8 cellular contexts compared by ENCODE assay signal in the genomic region with DNA sequence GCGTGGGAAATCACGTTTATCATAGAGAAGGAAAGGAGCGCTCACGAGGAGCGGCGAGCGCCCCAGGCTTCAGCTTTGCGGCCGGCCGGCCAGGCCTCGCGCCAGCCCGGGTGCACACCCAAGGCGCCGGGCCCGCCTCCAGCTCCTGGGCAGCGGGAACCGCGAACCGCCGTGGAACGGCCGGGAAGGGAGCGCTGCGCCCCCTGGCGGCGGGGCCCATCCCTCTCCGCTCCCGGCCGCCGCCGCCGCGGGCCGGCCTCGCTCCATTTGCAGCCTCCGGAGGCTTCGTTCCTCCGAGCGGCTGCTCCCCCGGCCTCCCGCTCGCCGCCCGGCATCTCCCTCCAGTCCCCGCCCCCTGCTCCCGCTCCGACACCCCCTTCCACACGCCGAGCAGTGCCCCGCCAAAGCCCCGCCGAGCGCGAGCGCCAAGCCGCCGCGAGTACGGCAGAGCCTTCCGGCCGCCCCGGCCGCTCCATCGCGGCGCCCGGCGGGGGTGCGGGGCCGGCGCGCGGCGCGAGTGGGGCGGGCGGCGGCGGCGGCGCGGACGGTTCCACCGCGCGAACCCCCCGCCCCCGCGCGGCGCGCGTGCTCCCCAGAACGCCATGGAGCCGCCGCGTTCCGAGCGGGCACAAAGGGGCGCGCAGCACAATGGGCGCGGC. TPM values are rescaled to one million over a fixed set of nuclear protein-coding genes. Genes with fewer than 3 reads are reported as not detected.
DNase-seq lines count a peak whose midpoint lies in the region; ATAC-seq and TF ChIP-seq lines count a peak whose summit lies in the region.

No MANE protein-coding gene starts in this region.

- no peaks in the 10 kb centered on the region for H3K36me3 Mint-ChIP-seq in chondrocyte (ENCODE audit: low read depth)

- ATAC-seq in GM18520 (IDR thresholded peaks at IDR 0.05; ENCODE audit: unreplicated experiment) (peak; percentile 54), HG03064 (IDR thresholded peaks at IDR 0.05; ENCODE audit: low read depth, unreplicated experiment) (peak; percentile 69)

- H3K9me3 Mint-ChIP-seq in chondrocyte (ENCODE audit: low read depth) = no peaks in the 10 kb centered on the region

- DNase-seq in AG04450 (ENCODE audit: low read depth, low spot score) (peak; percentile 53), NCI-H2196 (lab: John Stamatoyannopoulos, UW; ENCODE audit: unreplicated experiment) (peak; percentile 98), chondrocyte (ENCODE audit: low spot score) (no peak), kidney tubule cell (ENCODE audit: low spot score) (peak; percentile 88)
- DNase-seq in activated CD4-positive, CD25-positive, alpha-beta regulatory T cell treated with anti-CD3 and anti-CD28 coated beads, Interleukin-2, amount 50 U/mL, for 72 hours = peak; percentile 83
- DNase-seq in stimulated activated CD4-positive, alpha-beta T cell treated with anti-CD3 and anti-CD28 coated beads, Interleukin-1b, Interleukin-23, amount 100 ng/mL, for 24 hours (ENCODE audit: low read depth in 4 of 4, low spot score in 1 of 4) = peak; percentile 46 to 67 (median 54)

- peak; percentile 55 for TF ChIP-seq CTCF in AG04450 (IDR thresholded peaks at IDR 0.05; ENCODE audit: low read depth, low read length)
- TF ChIP-seq CTCF in chondrocyte (IDR thresholded peaks at IDR 0.05) = peak; percentile 94

- POLR2A ChIA-PET in AG04450 (lab: Yijun Ruan, JAX) = interaction anchor here (0.7 to 1.1 kb wide), 2 partner anchors 40 to 86 kb away, joined by 3 read pairs; no protein-coding TSS in a partner anchor

- no peak overlapping the region for H3K27ac ChIP-seq in AG04450 (ENCODE audit: low read depth, low read length)

- H3K4me1 Mint-ChIP-seq in chondrocyte (ENCODE audit: low read depth) = peaks cover 21% of the 10 kb centered on the region

- peaks cover 6% of the 10 kb centered on the region for H3K27me3 ChIP-seq in AG04450 (ENCODE audit: control insufficient read depth, insufficient read depth, low read length)

- peak overlapping the region; percentile 84 for H3K27ac Mint-ChIP-seq in chondrocyte (ENCODE audit: unreplicated experiment)

- H3K4me3 ChIP-seq in AG04450 (ENCODE audit: low read depth, low read length) = peak overlapping the region; percentile 62

- H3K9me3 ChIP-seq in AG04450 (ENCODE audit: control insufficient read depth, insufficient read depth, low read length) = no peaks in the 10 kb centered on the region

- no peaks in the 10 kb centered on the region for H3K27me3 Mint-ChIP-seq in chondrocyte (ENCODE audit: low read depth)

- peak overlapping the region; percentile 73 for H3K4me3 Mint-ChIP-seq in chondrocyte (ENCODE audit: unreplicated experiment)

- CTCF ChIA-PET in AG04450 (lab: Charles Lee) = interaction anchor here (0.5 to 1.5 kb wide), 53 partner anchors 9 to 1912 kb away, joined by 3 to 23 read pairs (median 3); partner anchors contain the start of genes MTRES1 and PDSS2

RNA-seq across cellular contexts. Expression of gene BEND3, which starts 1.0 kb away (rescaled TPM):
- 0.81 and 1.1 TPM in 2 replicates for polyA plus RNA-seq in AG04450 (2011; rRNA removed)
- 2.6 TPM in 2 replicates for polyA minus RNA-seq in AG04450 (2011; rRNA and poly(A)+ RNA removed)
- 3.1 to 3.9 TPM (median 3.6 TPM) in 3 replicates for total RNA-seq in chondrocyte
